Comparison of ENCODE assay signal across 8 cellular contexts in genomic region chr1:40612345-40612831, GRCh38. TPM values are rescaled to one million over a fixed set of nuclear protein-coding genes. Genes with fewer than 3 reads are reported as not detected.
A peak's percentile ranks its signal among the peaks of the same experiment; 100 is the strongest.
DNase-seq lines count a peak whose midpoint lies in the region; ATAC-seq and TF ChIP-seq lines count a peak whose summit lies in the region.

No MANE protein-coding gene starts in this region.

- H3K27ac ChIP-seq in cardiac muscle cell, result no peak overlapping the region

- DNase-seq in GM10266 (ENCODE audit: extremely low spot score), result peak; percentile 78
- DNase-seq in NCI-H1048 (lab: John Stamatoyannopoulos, UW), result peak; percentile 34
- DNase-seq in SKM-1 (lab: John Stamatoyannopoulos, UW; ENCODE audit: unreplicated experiment), result peak; percentile 55
- DNase-seq in activated naive CD4-positive, alpha-beta T cell treated with anti-CD3 and anti-CD28 coated beads, Interleukin-2, amount 50 U/mL, for 16 hours, result peak; percentile 68
- DNase-seq in cardiac muscle cell (ENCODE audit: low read depth in 1 of 2, low spot score in 1 of 2), result peak; percentile 72 to 79
- DNase-seq in renal cortical epithelial cell (ENCODE audit: low read depth), result peak; percentile 56

- no peak overlapping the region for H3K4me3 ChIP-seq in cardiac muscle cell

- H3K9me3 ChIP-seq in cardiac muscle cell (ENCODE audit: low read depth), result no peaks in the 10 kb centered on the region

- ATAC-seq in HG02840 (IDR thresholded peaks at IDR 0.05; ENCODE audit: low FRiP score, unreplicated experiment) (no peak), HG03135 (IDR thresholded peaks at IDR 0.05; ENCODE audit: unreplicated experiment) (no peak)

- no peaks in the 10 kb centered on the region for H3K27me3 ChIP-seq in cardiac muscle cell

- peak; percentile 91 for TF ChIP-seq CTCF in GM10266 (IDR thresholded peaks at IDR 0.05; ENCODE audit: control insufficient read depth, insufficient read depth, low read depth, missing control alignments)
- TF ChIP-seq CTCF in cardiac muscle cell (IDR thresholded peaks at IDR 0.05; ENCODE audit: low read depth, low read length), result peak; percentile 94

- H3K36me3 ChIP-seq in cardiac muscle cell, result no peaks in the 10 kb centered on the region

- H3K4me1 ChIP-seq in cardiac muscle cell (ENCODE audit: low read depth), result no peaks in the 10 kb centered on the region

RNA-seq across cellular contexts. Expression of gene RIMS3, which starts 53.1 kb away (rescaled TPM):
- total RNA-seq in cardiac muscle cell, result 33.0 and 39.3 TPM in 2 replicates
- polyA plus RNA-seq in cardiac muscle cell, result 29.1 and 29.7 TPM in 2 replicates
- 6.7 and 12.5 TPM in 2 replicates for total RNA-seq in renal cortical epithelial cell
